ENCODE assay signal across 15 cellular contexts in genomic region chr3:71088019-71088711, GRCh38.
DNase-seq lines count a peak whose midpoint lies in the region; ATAC-seq, FAIRE-seq and TF ChIP-seq lines count a peak whose summit lies in the region.
"Had no signal": no experiment of that assay in that cellular context is flagged by ENCODE, and none has a peak within 500 bp of the region (broad histone marks: within the 10 kb centered on the region; RNA-seq: fewer than 3 reads in every experiment).

No MANE protein-coding gene starts in this region.

- POLR2A ChIA-PET in T-cell (lab: Charles Lee) (interaction anchor here in 1 of 2 donors (1.6 kb wide), 1 partner anchor 19 kb away, joined by 7 read pairs; no protein-coding TSS in a partner anchor), H1 (lab: Charles Lee; ENCODE audit: partially characterized antibody) (interaction anchor here (0.6 kb wide), 1 partner anchor 549 kb away, joined by 3 read pairs; no protein-coding TSS in a partner anchor)

- peaks cover 55% of the 10 kb centered on the region for H3K36me3 Mint-ChIP-seq in T-cell
- H3K36me3 Mint-ChIP-seq in stimulated activated memory B cell treated with anti-CD40 and anti-IgM and Interleukin-4, amounts not matched to agents 10 μg/mL and 1 μg/mL and 100 μg/mL, for 72 hours: peaks cover 21% of the 10 kb centered on the region

- FAIRE-seq in H1 (lab: Jason Lieb, UNC): no peak

- H3K27ac ChIP-seq in H1 (ENCODE audit: low read depth, low read length): no peak overlapping the region
- H3K27ac ChIP-seq: RWPE1 had no signal

- 0 out of 2 replicates have a peak overlapping the region, but pooled peaks have one; percentile 13 for H3K18ac ChIP-seq in H1 (ENCODE audit: extremely low read depth, low read length)

- no peak overlapping the region for H2BK5ac ChIP-seq in H1 (ENCODE audit: low read depth, low read length)

- H3K4me2 ChIP-seq in H1 (ENCODE audit: insufficient read depth in 1 of 2, low read depth in 2 of 2, low read length in 2 of 2): no peak overlapping the region

- no peak overlapping the region for H3K56ac ChIP-seq in H1 (replicated peaks; ENCODE audit: insufficient read length, low read depth, low read length)

- no peak overlapping the region for H3K4ac ChIP-seq in H1 (replicated peaks; ENCODE audit: insufficient read length, low read depth, low read length)

- no peaks in the 10 kb centered on the region for H3K27me3 Mint-ChIP-seq in T-cell
- H3K27me3 Mint-ChIP-seq in stimulated activated memory B cell treated with anti-CD40 and anti-IgM and Interleukin-4, amounts not matched to agents 10 μg/mL and 1 μg/mL and 100 μg/mL, for 72 hours: no peaks in the 10 kb centered on the region

- H2AK5ac ChIP-seq in H1 (ENCODE audit: low read depth, low read length): no peak overlapping the region

- TF ChIP-seq CTCF in H1 (IDR thresholded peaks at IDR 0.05; ENCODE audit: control extremely low read depth in 1 of 3, insufficient read depth in 1 of 3, low read depth in 1 of 3, low read length in 3 of 3): no peak

- no peak overlapping the region for H2BK20ac ChIP-seq in H1 (ENCODE audit: low read length)

- no peak for ATAC-seq in T-cell (replicated peaks in 1 of 4)
- ATAC-seq in stimulated activated memory B cell treated with anti-CD40 and anti-IgM and Interleukin-4, amounts not matched to agents 10 μg/mL and 1 μg/mL and 100 μg/mL, for 72 hours: no peak
- no peak for ATAC-seq in HG03139 (IDR thresholded peaks at IDR 0.05; ENCODE audit: unreplicated experiment)
- no peak for ATAC-seq in GM19397 (IDR thresholded peaks at IDR 0.05; ENCODE audit: unreplicated experiment)

- no peak for TF ChIP-seq RAD21 in H1 (IDR thresholded peaks at IDR 0.05 in 1 of 2, conservative IDR thresholded peaks at IDR 0.05 in 1 of 2; ENCODE audit: low read depth in 2 of 2, low read length in 2 of 2)

- H2BK120ac ChIP-seq in H1 (replicated peaks; ENCODE audit: low read depth, low read length): no peak overlapping the region

- peaks cover 0 to 4% (median 0%) of the 10 kb centered on the region in 3 donors for H3K9me3 Mint-ChIP-seq in T-cell
- peaks cover 2% of the 10 kb centered on the region for H3K9me3 Mint-ChIP-seq in stimulated activated memory B cell treated with anti-CD40 and anti-IgM and Interleukin-4, amounts not matched to agents 10 μg/mL and 1 μg/mL and 100 μg/mL, for 72 hours

- H2BK12ac ChIP-seq in H1 (ENCODE audit: low read depth, low read length): no peak overlapping the region

- H3K4me3 Mint-ChIP-seq in T-cell: peak overlapping the region; percentile 47 to 64 (median 55)
- peak overlapping the region; percentile 11 for H3K4me3 Mint-ChIP-seq in stimulated activated memory B cell treated with anti-CD40 and anti-IgM and Interleukin-4, amounts not matched to agents 10 μg/mL and 1 μg/mL and 100 μg/mL, for 72 hours

- H3K4me3 ChIP-seq in H1 (ENCODE audit: extremely low read depth in 1 of 4, insufficient read depth in 2 of 4, low read depth in 3 of 4, low read length in 4 of 4): no peak overlapping the region

- H3K27me3 ChIP-seq in H1 (replicated peaks in 1 of 4; ENCODE audit: control insufficient read depth in 3 of 4, extremely low read depth in 1 of 4, insufficient read depth in 3 of 4, low read length in 3 of 4): no peaks in the 10 kb centered on the region; a peak in 1 of 7 replicates

- no peak overlapping the region for H3K14ac ChIP-seq in H1 (ENCODE audit: insufficient read length)

- TF ChIP-seq EP300 in H1 (IDR thresholded peaks at IDR 0.05; ENCODE audit: borderline replicate concordance in 1 of 2, low read depth in 2 of 2, low read length in 2 of 2): no peak

- H3K79me2 ChIP-seq in H1 (ENCODE audit: control insufficient read depth in 1 of 2, insufficient read depth in 2 of 2, low read length in 2 of 2): peaks cover 0 to 6% of the 10 kb centered on the region in 2 experiments; a peak in 1 of 4 replicates

- no peaks in the 10 kb centered on the region for H3K79me1 ChIP-seq in H1 (ENCODE audit: low read depth, low read length)

- H3K9ac ChIP-seq in H1 (replicated peaks in 1 of 4; ENCODE audit: extremely low read depth in 1 of 4, low read depth in 3 of 4, low read length in 3 of 4): no peak overlapping the region

- H2BK15ac ChIP-seq in H1 (ENCODE audit: low read length): 0 out of 2 replicates have a peak overlapping the region, but pooled peaks have one; percentile 2

- no peak overlapping the region for H3K23ac ChIP-seq in H1 (ENCODE audit: insufficient read length)

- no peak overlapping the region for H4K8ac ChIP-seq in H1 (ENCODE audit: extremely low read depth, insufficient read depth, low read length)

- H3K4me1 Mint-ChIP-seq in T-cell: peaks cover 82 to 95% (median 87%) of the 10 kb centered on the region in 3 donors
- H3K4me1 Mint-ChIP-seq in stimulated activated memory B cell treated with anti-CD40 and anti-IgM and Interleukin-4, amounts not matched to agents 10 μg/mL and 1 μg/mL and 100 μg/mL, for 72 hours: peaks cover 84% of the 10 kb centered on the region

- H3K27ac Mint-ChIP-seq in T-cell: peak overlapping the region; percentile 84 to 88
- H3K27ac Mint-ChIP-seq in stimulated activated memory B cell treated with anti-CD40 and anti-IgM and Interleukin-4, amounts not matched to agents 10 μg/mL and 1 μg/mL and 100 μg/mL, for 72 hours: peak overlapping the region; percentile 78

- peaks cover 3 to 7% (median 5%) of the 10 kb centered on the region in 4 experiments; a peak in 4 of 7 replicates for H3K4me1 ChIP-seq in H1 (replicated peaks in 1 of 4; ENCODE audit: control insufficient read depth in 3 of 4, insufficient read depth in 4 of 4, low read length in 3 of 4)

- no peaks in the 10 kb centered on the region; the same call in 1 of the 2 replicates for H3K23me2 ChIP-seq in H1 (ENCODE audit: low read depth, low read length)

- H4K5ac ChIP-seq in H1 (ENCODE audit: insufficient read length, low read depth, low read length): no peak overlapping the region

- no peak overlapping the region for H2AFZ ChIP-seq in H1 (ENCODE audit: low read length)

- TF ChIP-seq POLR2A in H1 (IDR thresholded peaks at IDR 0.05; ENCODE audit: control extremely low read depth in 1 of 2, low read depth in 2 of 2, low read length in 2 of 2): no peak

- no peaks in the 10 kb centered on the region for H4K20me1 ChIP-seq in H1 (replicated peaks in 1 of 2; ENCODE audit: control insufficient read depth in 1 of 2, insufficient read depth in 2 of 2, low read length in 2 of 2)

- CTCF ChIA-PET in T-cell (lab: Charles Lee) (interaction anchor here (0.6 to 0.7 kb wide), 3 partner anchors 42 to 65 kb away, joined by 3 to 5 read pairs (median 4); no protein-coding TSS in a partner anchor), H1 (lab: Charles Lee; ENCODE audit: partially characterized antibody) (interaction anchor here (1.0 kb wide), 1 partner anchor 15 kb away, joined by 3 read pairs; no protein-coding TSS in a partner anchor)

- no peak overlapping the region for H4K91ac ChIP-seq in H1 (replicated peaks; ENCODE audit: insufficient read length, low read length)

- 91% methylated on average over 8 of the region's 8 CpGs; no CpG with 5 or more reads in 1 of the 2 experiments for WGBS in H1 (ENCODE audit: extremely low coverage in 1 of 2, insufficient coverage in 1 of 2, insufficient read length in 1 of 2, insufficient replicate concordance in 2 of 2, low coverage in 1 of 2, low lambda C conversion rate in 2 of 2, missing lambda C conversion rate in 1 of 2), 2 experiments

- H3K36me3 ChIP-seq in H1 (ENCODE audit: control insufficient read depth in 2 of 4, insufficient read depth in 4 of 4, low read length in 3 of 4): no peaks in the 10 kb centered on the region

- H3K9me3 ChIP-seq in H1 (ENCODE audit: insufficient read depth in 2 of 2, low read depth in 1 of 2, low read length in 1 of 2): no peaks in the 10 kb centered on the region

- DNase-seq in activated naive CD4-positive, alpha-beta T cell treated with Interleukin-2 at 50 U/mL for 16 hours: peak; percentile 37
- no peak for DNase-seq in activated naive CD4-positive, alpha-beta T cell (lab: John Stamatoyannopoulos, UW)
- DNase-seq in T-cell: no peak
- no peak for DNase-seq in H1 (ENCODE audit: low read depth in 1 of 2, low spot score in 2 of 2)
- no peak for DNase-seq in SKM-1 (lab: John Stamatoyannopoulos, UW; ENCODE audit: unreplicated experiment)
- DNase-seq: activated gamma-delta T cell; AML-193; midbrain; NCI-H1436; NCI-H510A; stimulated activated CD4-positive, alpha-beta T cell treated with anti-CD3 and anti-CD28 coated beads, Interleukin-2, amount 100 ng/mL, for 48 hours had no signal

TF ChIP-seq in H1, 55 proteins besides CTCF, POLR2A, EP300 and RAD21:
- TF ChIP-seq CEBPB (IDR thresholded peaks at IDR 0.05; ENCODE audit: low read depth, low read length) (peak; percentile 85; the same call in 1 of the 2 replicates), ZNF274 (IDR thresholded peaks at IDR 0.05; ENCODE audit: borderline replicate concordance, extremely low read depth, low read length) (no peak)
